Comparison of ENCODE assay signal across 14 cellular contexts in the genomic region with DNA sequence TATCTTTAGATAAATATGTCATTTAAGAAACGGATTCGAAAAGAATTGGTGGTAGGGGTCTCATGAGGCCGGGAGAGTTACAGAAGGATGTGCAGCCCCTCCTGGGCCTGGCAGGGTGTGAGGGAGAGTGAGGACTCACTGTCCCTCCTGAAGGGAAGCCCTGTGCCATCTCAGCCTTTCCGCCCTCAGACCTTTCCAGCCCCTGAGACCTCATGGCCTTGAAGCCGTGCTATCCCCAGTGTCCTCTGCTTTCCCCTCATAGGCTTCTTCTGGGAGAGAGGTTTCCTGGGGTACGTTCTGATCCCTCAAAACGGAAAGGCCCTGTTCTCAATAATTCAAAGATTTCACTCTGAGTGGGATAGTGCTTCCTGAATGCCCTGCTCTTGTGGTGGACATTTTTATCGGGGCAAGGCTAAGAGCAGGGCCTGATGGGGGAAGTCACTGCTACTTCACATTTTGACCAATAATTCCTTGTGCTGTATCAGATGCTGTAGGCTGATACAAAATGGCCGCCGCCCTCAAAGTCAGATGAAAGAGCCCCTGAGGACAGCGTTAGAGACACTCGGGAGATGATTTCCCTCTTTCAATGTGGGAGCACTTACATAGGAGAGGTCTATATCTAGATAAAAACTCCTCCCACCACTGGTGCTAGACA. TPM values are rescaled to one million over a fixed set of nuclear protein-coding genes. Genes with fewer than 3 reads are reported as not detected.
DNase-seq lines count a peak whose midpoint lies in the region; ATAC-seq and TF ChIP-seq lines count a peak whose summit lies in the region.
"Had no signal": no experiment of that assay in that cellular context is flagged by ENCODE, and none has a peak within 500 bp of the region (broad histone marks: within the 10 kb centered on the region; RNA-seq: fewer than 3 reads in every experiment).

No MANE protein-coding gene starts in this region.

- H3K4me3 ChIP-seq in CD4-positive, CD25-positive, alpha-beta regulatory T cell (ENCODE audit: low read depth, low read length), result peak overlapping the region; percentile 96
- H3K4me3 ChIP-seq in mononuclear cell (ENCODE audit: low read length) (peak overlapping the region; percentile 63), hepatocyte (no peak overlapping the region), HAP-1 (no peak overlapping the region)

- peak; percentile 45 to 46 for ATAC-seq in CD4-positive, CD25-positive, alpha-beta regulatory T cell (ENCODE audit: low read depth in 2 of 2)
- no peak for ATAC-seq in HG03095 (IDR thresholded peaks at IDR 0.05; ENCODE audit: unreplicated experiment)

- no peak overlapping the region for H3K4me2 ChIP-seq in hepatocyte

- H3K27ac ChIP-seq in CD4-positive, CD25-positive, alpha-beta regulatory T cell (ENCODE audit: insufficient read depth, low read length, poor library complexity, severe bottlenecking), result peak overlapping the region; percentile 84
- no peak overlapping the region for H3K27ac ChIP-seq in hepatocyte
- H3K27ac ChIP-seq: tibial artery had no signal

- H4K20me1 ChIP-seq in hepatocyte (ENCODE audit: insufficient read depth, poor library complexity, severe bottlenecking), result no peaks in the 10 kb centered on the region

- in situ Hi-C loops in HAP-1 (cut with MboI; ENCODE audit: low sequenced_read_pairs), result no loop called here

- peaks cover 71% of the 10 kb centered on the region for H3K4me1 ChIP-seq in CD4-positive, CD25-positive, alpha-beta regulatory T cell (ENCODE audit: control insufficient read depth, insufficient read depth, low read length, poor library complexity, severe bottlenecking)
- peaks cover 66% of the 10 kb centered on the region for H3K4me1 ChIP-seq in mononuclear cell (ENCODE audit: insufficient read depth, low read length)
- H3K4me1 ChIP-seq in hepatocyte (ENCODE audit: insufficient read depth), result peaks cover 8% of the 10 kb centered on the region
- 0 out of 2 replicates have a peak, but pooled peaks cover 5% of the 10 kb centered on the region for H3K4me1 ChIP-seq in HAP-1
- H3K4me1 ChIP-seq: BE2C, tibial artery had no signal

- no peaks in the 10 kb centered on the region for H3K9me3 Mint-ChIP-seq in CD4-positive, CD25-positive, alpha-beta regulatory T cell
- no peaks in the 10 kb centered on the region for H3K9me3 Mint-ChIP-seq in activated T-helper 1 cell treated with anti-CD3 and anti-CD28 coated beads, Interleukin-12 subunit alpha, Interleukin-12 subunit beta, Interleukin-2, Interleukin-4 antibody, amounts not matched to agents 30 ng/mL and 10 ng/mL and 1 ng/mL, durations not matched to agents 14 hours and 24 hours and 36 hours
- H3K9me3 Mint-ChIP-seq: central memory CD8-positive, alpha-beta T cell had no signal

- H3K4me3 Mint-ChIP-seq in CD4-positive, CD25-positive, alpha-beta regulatory T cell, result peak overlapping the region; percentile 97 to 99 (median 98)
- H3K4me3 Mint-ChIP-seq in activated T-helper 1 cell treated with anti-CD3 and anti-CD28 coated beads, Interleukin-12 subunit alpha, Interleukin-12 subunit beta, Interleukin-2, Interleukin-4 antibody, amounts not matched to agents 30 ng/mL and 10 ng/mL and 1 ng/mL, durations not matched to agents 14 hours and 24 hours and 36 hours, result peak overlapping the region; percentile 94
- H3K4me3 Mint-ChIP-seq: central memory CD8-positive, alpha-beta T cell had no signal

- 95% methylated on average over 12 of the region's 12 CpGs for WGBS in hepatocyte (ENCODE audit: low lambda C conversion rate, missing lambda C conversion rate)

- peaks cover 11% of the 10 kb centered on the region for H3K36me3 Mint-ChIP-seq in CD4-positive, CD25-positive, alpha-beta regulatory T cell
- peaks cover 30% of the 10 kb centered on the region for H3K36me3 Mint-ChIP-seq in activated T-helper 1 cell treated with anti-CD3 and anti-CD28 coated beads, Interleukin-12 subunit alpha, Interleukin-12 subunit beta, Interleukin-2, Interleukin-4 antibody, amounts not matched to agents 30 ng/mL and 10 ng/mL and 1 ng/mL, durations not matched to agents 14 hours and 24 hours and 36 hours (ENCODE audit: low read depth)

- H3K9me3 ChIP-seq in CD4-positive, CD25-positive, alpha-beta regulatory T cell (ENCODE audit: control insufficient read depth in 2 of 2, low read length in 2 of 2), result no peaks in the 10 kb centered on the region
- H3K9me3 ChIP-seq in mononuclear cell (ENCODE audit: low read depth, low read length) (no peaks in the 10 kb centered on the region), hepatocyte (ENCODE audit: low read depth) (no peaks in the 10 kb centered on the region), HAP-1 (no peaks in the 10 kb centered on the region)
- H3K9me3 ChIP-seq: BE2C, tibial artery had no signal

- H3K36me3 ChIP-seq in CD4-positive, CD25-positive, alpha-beta regulatory T cell (ENCODE audit: control insufficient read depth, insufficient read depth, low read length), result peaks cover 13% of the 10 kb centered on the region
- H3K36me3 ChIP-seq in hepatocyte (replicated peaks; ENCODE audit: insufficient read depth, low read depth) (no peaks in the 10 kb centered on the region), HAP-1 (replicated peaks) (no peaks in the 10 kb centered on the region)
- H3K36me3 ChIP-seq: BE2C, tibial artery had no signal

- no peak overlapping the region for H2AFZ ChIP-seq in hepatocyte

- intact Hi-C loops in activated T-helper 1 cell treated with anti-CD3 and anti-CD28 coated beads, Interleukin-12 subunit alpha, Interleukin-12 subunit beta, Interleukin-2, Interleukin-4 antibody, amounts not matched to agents 30 ng/mL and 10 ng/mL and 1 ng/mL, durations not matched to agents 14 hours and 24 hours and 36 hours (cut with micrococcal nuclease), result loop anchor here (2.0 to 10.0 kb wide), 3 partner anchors 77 to 296 kb away; partner anchors contain the start of genes MRPL51, NCAPD2 and TPI1

- TF ChIP-seq CTCF in hepatocyte (IDR thresholded peaks at IDR 0.05; ENCODE audit: poor library complexity), result no peak

- no peaks in the 10 kb centered on the region for H3K79me2 ChIP-seq in hepatocyte

- H3K4me1 Mint-ChIP-seq in CD4-positive, CD25-positive, alpha-beta regulatory T cell, result peaks cover 27 to 77% (median 54%) of the 10 kb centered on the region in 4 donors
- H3K4me1 Mint-ChIP-seq in activated T-helper 1 cell treated with anti-CD3 and anti-CD28 coated beads, Interleukin-12 subunit alpha, Interleukin-12 subunit beta, Interleukin-2, Interleukin-4 antibody, amounts not matched to agents 30 ng/mL and 10 ng/mL and 1 ng/mL, durations not matched to agents 14 hours and 24 hours and 36 hours (ENCODE audit: low read depth), result peaks cover 67% of the 10 kb centered on the region

- H3K27me3 Mint-ChIP-seq in CD4-positive, CD25-positive, alpha-beta regulatory T cell, result no peaks in the 10 kb centered on the region
- no peaks in the 10 kb centered on the region for H3K27me3 Mint-ChIP-seq in activated T-helper 1 cell treated with anti-CD3 and anti-CD28 coated beads, Interleukin-12 subunit alpha, Interleukin-12 subunit beta, Interleukin-2, Interleukin-4 antibody, amounts not matched to agents 30 ng/mL and 10 ng/mL and 1 ng/mL, durations not matched to agents 14 hours and 24 hours and 36 hours (ENCODE audit: insufficient read depth)

- H3K9me2 ChIP-seq in hepatocyte (replicated peaks; ENCODE audit: insufficient read depth), result no peaks in the 10 kb centered on the region

- H3K27ac Mint-ChIP-seq in CD4-positive, CD25-positive, alpha-beta regulatory T cell, result peak overlapping the region; percentile 96 to 100 (median 99)
- peak overlapping the region; percentile 87 for H3K27ac Mint-ChIP-seq in activated T-helper 1 cell treated with anti-CD3 and anti-CD28 coated beads, Interleukin-12 subunit alpha, Interleukin-12 subunit beta, Interleukin-2, Interleukin-4 antibody, amounts not matched to agents 30 ng/mL and 10 ng/mL and 1 ng/mL, durations not matched to agents 14 hours and 24 hours and 36 hours

- DNase-seq in CD4-positive, CD25-positive, alpha-beta regulatory T cell, result peak; percentile 45 to 65 (median 57)
- DNase-seq in RPMI8226 (peak; percentile 1), hepatocyte (ENCODE audit: low spot score) (no peak), HAP-1 (ENCODE audit: low spot score in 2 of 2) (no peak), SK-N-DZ (ENCODE audit: low spot score) (no peak)
- DNase-seq in activated T-helper 1 cell treated with anti-CD3 and anti-CD28 coated beads, Interleukin-12 subunit alpha, Interleukin-12 subunit beta, Interleukin-2, Interleukin-4 antibody, amounts not matched to agents 30 ng/mL and 10 ng/mL and 1 ng/mL, durations not matched to agents 14 hours and 24 hours and 36 hours (ENCODE audit: low spot score), result no peak
- DNase-seq: BE2C, tibial artery had no signal

- H3K27me3 ChIP-seq in CD4-positive, CD25-positive, alpha-beta regulatory T cell (ENCODE audit: control insufficient read depth, insufficient read depth, low read length), result no peaks in the 10 kb centered on the region
- no peaks in the 10 kb centered on the region for H3K27me3 ChIP-seq in mononuclear cell (ENCODE audit: insufficient read depth, low read length)
- H3K27me3 ChIP-seq in hepatocyte, result no peaks in the 10 kb centered on the region
- peaks cover 5% of the 10 kb centered on the region; the same call in 1 of the 2 replicates for H3K27me3 ChIP-seq in HAP-1 (ENCODE audit: low read depth)
- H3K27me3 ChIP-seq: BE2C had no signal

RNA-seq across cellular contexts. Expression of gene CD4, which starts 1.3 kb away (rescaled TPM):
- total RNA-seq in CD4-positive, CD25-positive, alpha-beta regulatory T cell, result 224 TPM
- 100 to 1,000 TPM; 312 to 330 (median 324) TPM for polyA plus RNA-seq in CD4-positive, CD25-positive, alpha-beta regulatory T cell
- 311 TPM in 2 replicates for total RNA-seq in activated T-helper 1 cell treated with anti-CD3 and anti-CD28 coated beads, Interleukin-12 subunit alpha, Interleukin-12 subunit beta, Interleukin-2, Interleukin-4 antibody, amounts not matched to agents 30 ng/mL and 10 ng/mL and 1 ng/mL, durations not matched to agents 14 hours and 24 hours and 36 hours
- total RNA-seq in mononuclear cell (94.3 TPM), hepatocyte (2.4 and 2.7 TPM in 2 replicates)
- 2.7 and 6.4 TPM in 2 replicates for polyA plus RNA-seq in hepatocyte
- 5.8 and 7.7 TPM in 2 replicates for polyA plus RNA-seq in SK-N-DZ (2014; cell fraction: cytosol; rRNA removed)
- 6.6 and 8.7 TPM in 2 replicates for polyA plus RNA-seq in SK-N-DZ (2014; cell fraction: nucleus; rRNA removed)
- total RNA-seq: NCI-H460 had no signal

RNA-seq across cellular contexts. Expression of gene LAG3, which starts 18.3 kb away (rescaled TPM):
- total RNA-seq in CD4-positive, CD25-positive, alpha-beta regulatory T cell, result 8.2 TPM
- 10 to 100 TPM in 2 of 4 donors, 1 to 10 TPM in 2; 6.3 to 12.6 (median 11.0) TPM for polyA plus RNA-seq in CD4-positive, CD25-positive, alpha-beta regulatory T cell
- total RNA-seq in activated T-helper 1 cell treated with anti-CD3 and anti-CD28 coated beads, Interleukin-12 subunit alpha, Interleukin-12 subunit beta, Interleukin-2, Interleukin-4 antibody, amounts not matched to agents 30 ng/mL and 10 ng/mL and 1 ng/mL, durations not matched to agents 14 hours and 24 hours and 36 hours, result 268 and 275 TPM in 2 replicates
- 0.31 TPM for total RNA-seq in mononuclear cell
- 0.52 and 0.70 TPM in 2 replicates for total RNA-seq in hepatocyte
- polyA plus RNA-seq in hepatocyte, result 0.91 and 1.2 TPM in 2 replicates
- 0.46 and 2.2 TPM in 2 replicates for polyA plus RNA-seq in SK-N-DZ (2014; cell fraction: cytosol; rRNA removed)
- polyA plus RNA-seq in SK-N-DZ (2014; cell fraction: nucleus; rRNA removed), result 14.0 and 24.1 TPM in 2 replicates
- total RNA-seq: kidney epithelial cell, SK-MEL-5 had no signal

RNA-seq across cellular contexts. Expression of gene PTMS, which starts 24.5 kb away (rescaled TPM):
- total RNA-seq in CD4-positive, CD25-positive, alpha-beta regulatory T cell, result 15.0 TPM
- polyA plus RNA-seq in CD4-positive, CD25-positive, alpha-beta regulatory T cell, result 1 to 10 TPM; 1.3 to 3.9 (median 2.5) TPM
- total RNA-seq in activated T-helper 1 cell treated with anti-CD3 and anti-CD28 coated beads, Interleukin-12 subunit alpha, Interleukin-12 subunit beta, Interleukin-2, Interleukin-4 antibody, amounts not matched to agents 30 ng/mL and 10 ng/mL and 1 ng/mL, durations not matched to agents 14 hours and 24 hours and 36 hours, result 247 and 262 TPM in 2 replicates
- total RNA-seq in mononuclear cell, result 1.9 TPM
- total RNA-seq in hepatocyte, result 179 and 180 TPM in 2 replicates
- polyA plus RNA-seq in hepatocyte, result 282 and 315 TPM in 2 replicates
- 377 and 1,003 TPM in 2 replicates for polyA plus RNA-seq in SK-N-DZ (2014; cell fraction: cytosol; rRNA removed)
- polyA plus RNA-seq in SK-N-DZ (2014; cell fraction: nucleus; rRNA removed), result 347 and 365 TPM in 2 replicates

RNA-seq across cellular contexts. Expression of gene GPR162, which starts 31.0 kb away (rescaled TPM):
- total RNA-seq in CD4-positive, CD25-positive, alpha-beta regulatory T cell, result not detected
- polyA plus RNA-seq in CD4-positive, CD25-positive, alpha-beta regulatory T cell, result not detected
- total RNA-seq in activated T-helper 1 cell treated with anti-CD3 and anti-CD28 coated beads, Interleukin-12 subunit alpha, Interleukin-12 subunit beta, Interleukin-2, Interleukin-4 antibody, amounts not matched to agents 30 ng/mL and 10 ng/mL and 1 ng/mL, durations not matched to agents 14 hours and 24 hours and 36 hours, result 0.29 and 0.32 TPM in 2 replicates
- total RNA-seq in mononuclear cell, result 4.2 TPM
- 1.2 and 2.3 TPM in 2 replicates for total RNA-seq in hepatocyte
- polyA plus RNA-seq in hepatocyte, result 2.3 and 6.2 TPM in 2 replicates
- 37.5 and 46.0 TPM in 2 replicates for polyA plus RNA-seq in SK-N-DZ (2014; cell fraction: cytosol; rRNA removed)
- 70.7 and 77.4 TPM in 2 replicates for polyA plus RNA-seq in SK-N-DZ (2014; cell fraction: nucleus; rRNA removed)

RNA-seq across cellular contexts. Expression of gene P3H3, which starts 37.6 kb away (rescaled TPM):
- 1.4 TPM for total RNA-seq in CD4-positive, CD25-positive, alpha-beta regulatory T cell
- polyA plus RNA-seq in CD4-positive, CD25-positive, alpha-beta regulatory T cell, result 1 to 10 TPM in 1 of 4 donors, under 1 TPM in 2, not detected in 1; 0.64 to 1.2 (median 1.00) TPM
- total RNA-seq in activated T-helper 1 cell treated with anti-CD3 and anti-CD28 coated beads, Interleukin-12 subunit alpha, Interleukin-12 subunit beta, Interleukin-2, Interleukin-4 antibody, amounts not matched to agents 30 ng/mL and 10 ng/mL and 1 ng/mL, durations not matched to agents 14 hours and 24 hours and 36 hours, result 3.5 and 4.0 TPM in 2 replicates
- total RNA-seq in mononuclear cell (2.6 TPM), hepatocyte (19.6 and 38.1 TPM in 2 replicates)
- polyA plus RNA-seq in hepatocyte, result 38.6 and 47.3 TPM in 2 replicates
- polyA plus RNA-seq in SK-N-DZ (2014; cell fraction: cytosol; rRNA removed), result 34.5 and 38.9 TPM in 2 replicates
- polyA plus RNA-seq in SK-N-DZ (2014; cell fraction: nucleus; rRNA removed), result 221 and 272 TPM in 2 replicates

Comparison
In these comparisons a context has a peak if more than half of its experiments do, and no peak if none do; other contexts are left out.
1. DNase-seq: peak in CD4-positive, CD25-positive, alpha-beta regulatory T cell (3 of 3) and RPMI8226 (single experiment); none in activated T-helper 1 cell treated with anti-CD3 and anti-CD28 coated beads, Interleukin-12 subunit alpha, Interleukin-12 subunit beta, Interleukin-2, Interleukin-4 antibody, amounts not matched to agents 30 ng/mL and 10 ng/mL and 1 ng/mL, durations not matched to agents 14 hours and 24 hours and 36 hours (single experiment), hepatocyte (single experiment), HAP-1 (0 of 2) and SK-N-DZ (single experiment).
2. H3K4me3 ChIP-seq: peak in CD4-positive, CD25-positive, alpha-beta regulatory T cell (single experiment) and mononuclear cell (single experiment); none in hepatocyte (single experiment) and HAP-1 (single experiment).
3. RNA of gene CD4, which starts 1.3 kb away (total RNA-seq): 311 TPM in activated T-helper 1 cell treated with anti-CD3 and anti-CD28 coated beads, Interleukin-12 subunit alpha, Interleukin-12 subunit beta, Interleukin-2, Interleukin-4 antibody, amounts not matched to agents 30 ng/mL and 10 ng/mL and 1 ng/mL, durations not matched to agents 14 hours and 24 hours and 36 hours, 224 TPM in CD4-positive, CD25-positive, alpha-beta regulatory T cell (single experiment) and 94.3 TPM in mononuclear cell (single experiment); 2.4 to 2.7 TPM in hepatocyte; every median in the first group is over 10 times any median in the second.
4. RNA of gene LAG3, which starts 18.3 kb away (total RNA-seq): 268 to 275 TPM in activated T-helper 1 cell treated with anti-CD3 and anti-CD28 coated beads, Interleukin-12 subunit alpha, Interleukin-12 subunit beta, Interleukin-2, Interleukin-4 antibody, amounts not matched to agents 30 ng/mL and 10 ng/mL and 1 ng/mL, durations not matched to agents 14 hours and 24 hours and 36 hours; 8.2 TPM in CD4-positive, CD25-positive, alpha-beta regulatory T cell (single experiment), 0.52 to 0.70 TPM in hepatocyte and 0.31 TPM in mononuclear cell (single experiment); every median in the first group is over 10 times any median in the second.
5. RNA of gene PTMS, which starts 24.5 kb away (total RNA-seq): 247 to 262 TPM in activated T-helper 1 cell treated with anti-CD3 and anti-CD28 coated beads, Interleukin-12 subunit alpha, Interleukin-12 subunit beta, Interleukin-2, Interleukin-4 antibody, amounts not matched to agents 30 ng/mL and 10 ng/mL and 1 ng/mL, durations not matched to agents 14 hours and 24 hours and 36 hours and 179 to 180 TPM in hepatocyte; 15.0 TPM in CD4-positive, CD25-positive, alpha-beta regulatory T cell (single experiment) and 1.9 TPM in mononuclear cell (single experiment); every median in the first group is over 10 times any median in the second.